24 cellular contexts compared by ENCODE assay signal in the genomic region with DNA sequence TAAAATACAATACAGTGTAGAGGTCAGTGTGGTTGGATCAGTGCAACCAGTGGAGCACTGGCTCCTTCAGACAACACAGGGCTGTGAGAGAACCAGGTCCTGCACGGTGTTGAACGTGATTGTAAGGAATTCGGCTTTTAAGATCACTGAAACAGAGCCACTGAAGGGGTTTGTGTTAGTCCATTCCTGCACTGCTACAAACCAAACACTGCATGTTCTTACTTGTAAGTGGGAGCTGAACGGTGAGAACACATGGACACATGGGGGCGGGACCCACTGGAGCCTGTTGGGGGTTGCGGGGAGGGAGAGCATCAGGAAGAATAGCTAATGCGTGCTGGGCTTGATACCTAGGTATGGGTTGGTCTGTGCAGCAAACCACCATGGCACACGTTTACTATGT.
DNase-seq lines count a peak whose midpoint lies in the region; FAIRE-seq and TF ChIP-seq lines count a peak whose summit lies in the region.
"Had no signal": no experiment of that assay in that cellular context is flagged by ENCODE, and none has a peak within 500 bp of the region (broad histone marks: within the 10 kb centered on the region; RNA-seq: fewer than 3 reads in every experiment).

No MANE protein-coding gene starts in this region.

- no TSS peak for BruUV-seq in Calu3 (replicated peaks; lab: Mats Ljungman, UMichigan)

- no peaks in the 10 kb centered on the region for H3K9me3 ChIP-seq in small intestine (ENCODE audit: control insufficient read depth, low read depth)
- H3K9me3 ChIP-seq: A549; BLaER1 treated with 17β-estradiol and CSF1 and Interleukin-3, amounts not matched to agents 10 nM and 100 nM; Caco-2 had no signal

- H3K9me3 Mint-ChIP-seq in Calu3 (ENCODE audit: low read depth, unreplicated experiment): no peaks in the 10 kb centered on the region
- H3K9me3 Mint-ChIP-seq: CD4-positive, alpha-beta T cell; CD8-positive, alpha-beta T cell had no signal

- H3K4me3 Mint-ChIP-seq in Calu3 (ENCODE audit: low read depth, unreplicated experiment): no peak overlapping the region
- H3K4me3 Mint-ChIP-seq: B cell; CD4-positive, alpha-beta T cell; CD8-positive, alpha-beta T cell had no signal

- FAIRE-seq in HTR-8/SVneo (lab: Jason Lieb, UNC) (peak; percentile 75), urothelium cell line (lab: Jason Lieb, UNC) (peak; percentile 59), small intestine (lab: Jason Lieb, UNC) (no peak)
- FAIRE-seq: A549, GM12878, GM12892, GM18507 had no signal

- DNase-seq in HTR-8/SVneo (ENCODE audit: insufficient read length, low spot score): no peak
- peak; percentile 11 for DNase-seq in epithelial cell of esophagus (ENCODE audit: low read depth)
- no peak for DNase-seq in urothelium cell line (ENCODE audit: low spot score)
- DNase-seq in small intestine: no peak
- DNase-seq in Calu3: no peak
- DNase-seq: AML-193; Caco-2; CD4-positive, alpha-beta T cell; CD8-positive, alpha-beta T cell; DMS 273 treated with DMSO at 0.1 percent for 48 hours; DMS153; DMS53; DMS79; DND-41; EL; GDM1 had no signal

- CTCF ChIA-PET in Calu3 (lab: Charles Lee): no interaction called here

- H3K27ac ChIP-seq in small intestine (ENCODE audit: low read depth in 1 of 2, low read length in 1 of 2): no peak overlapping the region
- H3K27ac ChIP-seq: 22Rv1; A549; BLaER1 treated with 17β-estradiol and CSF1 and Interleukin-3, amounts not matched to agents 10 nM and 100 nM; C4-2B had no signal

- H3K27me3 ChIP-seq in small intestine (ENCODE audit: control insufficient read depth in 2 of 2, insufficient read depth in 2 of 2, low read length in 2 of 2): no peaks in the 10 kb centered on the region
- H3K27me3 ChIP-seq: BLaER1 treated with 17β-estradiol and CSF1 and Interleukin-3, amounts not matched to agents 10 nM and 100 nM had no signal

- peaks cover 4% of the 10 kb centered on the region for H3K36me3 Mint-ChIP-seq in Calu3 (ENCODE audit: insufficient read depth, unreplicated experiment)
- H3K36me3 Mint-ChIP-seq: CD8-positive, alpha-beta T cell had no signal

- no peaks in the 10 kb centered on the region for H3K36me3 ChIP-seq in small intestine (ENCODE audit: control insufficient read depth in 2 of 2, insufficient read depth in 2 of 2, low read length in 2 of 2)
- H3K36me3 ChIP-seq: BLaER1 treated with 17β-estradiol and CSF1 and Interleukin-3, amounts not matched to agents 10 nM and 100 nM had no signal

- no peaks in the 10 kb centered on the region for H3K4me1 ChIP-seq in small intestine (ENCODE audit: control insufficient read depth in 2 of 2, insufficient read depth in 1 of 2, low read depth in 1 of 2, low read length in 1 of 2)
- H3K4me1 ChIP-seq: Caco-2 had no signal

- H3K4me3 ChIP-seq in epithelial cell of esophagus (ENCODE audit: low read length) (no peak overlapping the region), small intestine (ENCODE audit: low read depth in 1 of 2, low read length in 2 of 2) (no peak overlapping the region)
- H3K4me3 ChIP-seq: A549; BLaER1 treated with 17β-estradiol and CSF1 and Interleukin-3, amounts not matched to agents 10 nM and 100 nM; GM12878 had no signal

- intact Hi-C loops in Calu3 (cut with micrococcal nuclease; ENCODE audit: unreplicated experiment): no loop called here

- peaks cover 17% of the 10 kb centered on the region for H3K4me1 Mint-ChIP-seq in Calu3 (ENCODE audit: low read depth, unreplicated experiment)
- H3K4me1 Mint-ChIP-seq: B cell had no signal

- no peak overlapping the region for H3K27ac Mint-ChIP-seq in Calu3 (ENCODE audit: unreplicated experiment)
- H3K27ac Mint-ChIP-seq: B cell; CD4-positive, alpha-beta T cell; CD8-positive, alpha-beta T cell had no signal

- no peaks in the 10 kb centered on the region for H3K27me3 Mint-ChIP-seq in Calu3 (ENCODE audit: unreplicated experiment)
- H3K27me3 Mint-ChIP-seq: CD4-positive, alpha-beta T cell had no signal

- 94 to 97% (median 96%) methylated on average over 8 of the region's 8 CpGs for WGBS in small intestine, 3 donors

- TF ChIP-seq CTCF in epithelial cell of esophagus (IDR thresholded peaks at IDR 0.05; ENCODE audit: insufficient read depth, low read depth, low read length, missing control alignments) (no peak), Calu3 (IDR thresholded peaks at IDR 0.05; ENCODE audit: unreplicated experiment) (no peak)
